In genomic region chr17:72518810-72519597, GRCh38 we compare ENCODE assay signal across 1 cellular context.
TF ChIP-seq lines count a peak whose summit lies in the region.

No MANE protein-coding gene starts in this region.

TF ChIP-seq in HepG2, 621 proteins besides CTCF, POLR2A, EP300 and RAD21 (continued from another document and continues in another):
- TF ChIP-seq, protein P1, sequence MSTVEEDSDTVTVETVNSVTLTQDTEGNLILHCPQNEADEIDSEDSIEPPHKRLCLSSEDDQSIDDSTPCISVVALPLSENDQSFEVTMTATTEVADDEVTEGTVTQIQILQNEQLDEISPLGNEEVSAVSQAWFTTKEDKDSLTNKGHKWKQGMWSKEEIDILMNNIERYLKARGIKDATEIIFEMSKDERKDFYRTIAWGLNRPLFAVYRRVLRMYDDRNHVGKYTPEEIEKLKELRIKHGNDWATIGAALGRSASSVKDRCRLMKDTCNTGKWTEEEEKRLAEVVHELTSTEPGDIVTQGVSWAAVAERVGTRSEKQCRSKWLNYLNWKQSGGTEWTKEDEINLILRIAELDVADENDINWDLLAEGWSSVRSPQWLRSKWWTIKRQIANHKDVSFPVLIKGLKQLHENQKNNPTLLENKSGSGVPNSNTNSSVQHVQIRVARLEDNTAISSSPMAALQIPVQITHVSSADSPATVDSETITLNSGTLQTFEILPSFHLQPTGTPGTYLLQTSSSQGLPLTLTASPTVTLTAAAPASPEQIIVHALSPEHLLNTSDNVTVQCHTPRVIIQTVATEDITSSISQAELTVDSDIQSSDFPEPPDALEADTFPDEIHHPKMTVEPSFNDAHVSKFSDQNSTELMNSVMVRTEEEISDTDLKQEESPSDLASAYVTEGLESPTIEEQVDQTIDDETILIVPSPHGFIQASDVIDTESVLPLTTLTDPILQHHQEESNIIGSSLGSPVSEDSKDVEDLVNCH (CRISPR knock-in tag; IDR thresholded peaks at IDR 0.05), result 0 out of 2 replicates have a peak, but pooled peaks have one; percentile 48
- TF ChIP-seq KAT7 (CRISPR knock-in tag; IDR thresholded peaks at IDR 0.05; ENCODE audit: borderline replicate concordance) (no peak; the same call in 1 of the 2 replicates), SRF (IDR thresholded peaks at IDR 0.05; ENCODE audit: low read depth, low read length) (no peak; the same call in 1 of the 2 replicates), SIN3A (IDR thresholded peaks at IDR 0.05; ENCODE audit: borderline replicate concordance, low read depth, low read length) (0 out of 2 replicates have a peak, but pooled peaks have one; percentile 17), PRDM15 (CRISPR knock-in tag; IDR thresholded peaks at IDR 0.05) (no peak), ZNF180 (CRISPR knock-in tag; IDR thresholded peaks at IDR 0.05; ENCODE audit: borderline replicate concordance, low read depth) (no peak), NCOR1 (IDR thresholded peaks at IDR 0.05; ENCODE audit: borderline replicate concordance, low read length) (peak; percentile 48; the same call in 1 of the 2 replicates), PATZ1 (CRISPR knock-in tag; IDR thresholded peaks at IDR 0.05) (peak; percentile 97), ZNF75D (CRISPR knock-in tag; IDR thresholded peaks at IDR 0.05; ENCODE audit: borderline replicate concordance) (no peak), SOX13 (IDR thresholded peaks at IDR 0.05) (peak; percentile 62; the same call in 1 of the 2 replicates), SOX13 (CRISPR knock-in tag; conservative IDR thresholded peaks at IDR 0.05 in 1 of 2, IDR thresholded peaks at IDR 0.05 in 1 of 2) (peak in 1 of 2 experiments; percentile 86; a peak in 2 of 4 replicates), ZSCAN25 (CRISPR knock-in tag; IDR thresholded peaks at IDR 0.05) (no peak), ZNF678 (CRISPR knock-in tag; IDR thresholded peaks at IDR 0.05) (no peak), PAF1 (CRISPR knock-in tag; IDR thresholded peaks at IDR 0.05) (no peak), PITX1 (CRISPR knock-in tag; IDR thresholded peaks at IDR 0.05) (peak; percentile 93), ZNF512 (CRISPR knock-in tag; IDR thresholded peaks at IDR 0.05) (no peak), SKI (IDR thresholded peaks at IDR 0.05; ENCODE audit: partially characterized antibody) (peak; percentile 66), SYNCRIP (IDR thresholded peaks at IDR 0.05; ENCODE audit: insufficient read depth, low read depth, low read length) (no peak), THAP9 (CRISPR knock-in tag; IDR thresholded peaks at IDR 0.05; ENCODE audit: borderline replicate concordance) (peak; percentile 54; the same call in 1 of the 2 replicates), RXRA (CRISPR knock-in tag; IDR thresholded peaks at IDR 0.05) (peak; percentile 84), ZNF546 (CRISPR knock-in tag; conservative IDR thresholded peaks at IDR 0.05) (0 out of 2 replicates have a peak, but pooled peaks have one; percentile 52), TCF7L2 (IDR thresholded peaks at IDR 0.05; ENCODE audit: low read depth, low read length) (peak; percentile 82), PAX8 (CRISPR knock-in tag; IDR thresholded peaks at IDR 0.05; ENCODE audit: borderline replicate concordance) (no peak), CAMTA2 (CRISPR knock-in tag; IDR thresholded peaks at IDR 0.05; ENCODE audit: borderline replicate concordance) (no peak)
- TF ChIP-seq, protein P2, sequence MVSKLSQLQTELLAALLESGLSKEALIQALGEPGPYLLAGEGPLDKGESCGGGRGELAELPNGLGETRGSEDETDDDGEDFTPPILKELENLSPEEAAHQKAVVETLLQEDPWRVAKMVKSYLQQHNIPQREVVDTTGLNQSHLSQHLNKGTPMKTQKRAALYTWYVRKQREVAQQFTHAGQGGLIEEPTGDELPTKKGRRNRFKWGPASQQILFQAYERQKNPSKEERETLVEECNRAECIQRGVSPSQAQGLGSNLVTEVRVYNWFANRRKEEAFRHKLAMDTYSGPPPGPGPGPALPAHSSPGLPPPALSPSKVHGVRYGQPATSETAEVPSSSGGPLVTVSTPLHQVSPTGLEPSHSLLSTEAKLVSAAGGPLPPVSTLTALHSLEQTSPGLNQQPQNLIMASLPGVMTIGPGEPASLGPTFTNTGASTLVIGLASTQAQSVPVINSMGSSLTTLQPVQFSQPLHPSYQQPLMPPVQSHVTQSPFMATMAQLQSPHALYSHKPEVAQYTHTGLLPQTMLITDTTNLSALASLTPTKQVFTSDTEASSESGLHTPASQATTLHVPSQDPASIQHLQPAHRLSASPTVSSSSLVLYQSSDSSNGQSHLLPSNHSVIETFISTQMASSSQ (IDR thresholded peaks at IDR 0.05; ENCODE audit: low read depth), result peak; percentile 75
- TF ChIP-seq, protein P2 (CRISPR knock-in tag; IDR thresholded peaks at IDR 0.05; ENCODE audit: borderline replicate concordance), result peak; percentile 93
- TF ChIP-seq, protein P3, sequence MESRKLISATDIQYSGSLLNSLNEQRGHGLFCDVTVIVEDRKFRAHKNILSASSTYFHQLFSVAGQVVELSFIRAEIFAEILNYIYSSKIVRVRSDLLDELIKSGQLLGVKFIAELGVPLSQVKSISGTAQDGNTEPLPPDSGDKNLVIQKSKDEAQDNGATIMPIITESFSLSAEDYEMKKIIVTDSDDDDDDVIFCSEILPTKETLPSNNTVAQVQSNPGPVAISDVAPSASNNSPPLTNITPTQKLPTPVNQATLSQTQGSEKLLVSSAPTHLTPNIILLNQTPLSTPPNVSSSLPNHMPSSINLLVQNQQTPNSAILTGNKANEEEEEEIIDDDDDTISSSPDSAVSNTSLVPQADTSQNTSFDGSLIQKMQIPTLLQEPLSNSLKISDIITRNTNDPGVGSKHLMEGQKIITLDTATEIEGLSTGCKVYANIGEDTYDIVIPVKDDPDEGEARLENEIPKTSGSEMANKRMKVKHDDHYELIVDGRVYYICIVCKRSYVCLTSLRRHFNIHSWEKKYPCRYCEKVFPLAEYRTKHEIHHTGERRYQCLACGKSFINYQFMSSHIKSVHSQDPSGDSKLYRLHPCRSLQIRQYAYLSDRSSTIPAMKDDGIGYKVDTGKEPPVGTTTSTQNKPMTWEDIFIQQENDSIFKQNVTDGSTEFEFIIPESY (CRISPR knock-in tag; IDR thresholded peaks at IDR 0.05), result peak; percentile 53
- TF ChIP-seq, protein P4, sequence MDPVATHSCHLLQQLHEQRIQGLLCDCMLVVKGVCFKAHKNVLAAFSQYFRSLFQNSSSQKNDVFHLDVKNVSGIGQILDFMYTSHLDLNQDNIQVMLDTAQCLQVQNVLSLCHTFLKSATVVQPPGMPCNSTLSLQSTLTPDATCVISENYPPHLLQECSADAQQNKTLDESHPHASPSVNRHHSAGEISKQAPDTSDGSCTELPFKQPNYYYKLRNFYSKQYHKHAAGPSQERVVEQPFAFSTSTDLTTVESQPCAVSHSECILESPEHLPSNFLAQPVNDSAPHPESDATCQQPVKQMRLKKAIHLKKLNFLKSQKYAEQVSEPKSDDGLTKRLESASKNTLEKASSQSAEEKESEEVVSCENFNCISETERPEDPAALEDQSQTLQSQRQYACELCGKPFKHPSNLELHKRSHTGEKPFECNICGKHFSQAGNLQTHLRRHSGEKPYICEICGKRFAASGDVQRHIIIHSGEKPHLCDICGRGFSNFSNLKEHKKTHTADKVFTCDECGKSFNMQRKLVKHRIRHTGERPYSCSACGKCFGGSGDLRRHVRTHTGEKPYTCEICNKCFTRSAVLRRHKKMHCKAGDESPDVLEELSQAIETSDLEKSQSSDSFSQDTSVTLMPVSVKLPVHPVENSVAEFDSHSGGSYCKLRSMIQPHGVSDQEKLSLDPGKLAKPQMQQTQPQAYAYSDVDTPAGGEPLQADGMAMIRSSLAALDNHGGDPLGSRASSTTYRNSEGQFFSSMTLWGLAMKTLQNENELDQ (CRISPR knock-in tag; IDR thresholded peaks at IDR 0.05; ENCODE audit: borderline replicate concordance), result no peak
- TF ChIP-seq, protein P5, sequence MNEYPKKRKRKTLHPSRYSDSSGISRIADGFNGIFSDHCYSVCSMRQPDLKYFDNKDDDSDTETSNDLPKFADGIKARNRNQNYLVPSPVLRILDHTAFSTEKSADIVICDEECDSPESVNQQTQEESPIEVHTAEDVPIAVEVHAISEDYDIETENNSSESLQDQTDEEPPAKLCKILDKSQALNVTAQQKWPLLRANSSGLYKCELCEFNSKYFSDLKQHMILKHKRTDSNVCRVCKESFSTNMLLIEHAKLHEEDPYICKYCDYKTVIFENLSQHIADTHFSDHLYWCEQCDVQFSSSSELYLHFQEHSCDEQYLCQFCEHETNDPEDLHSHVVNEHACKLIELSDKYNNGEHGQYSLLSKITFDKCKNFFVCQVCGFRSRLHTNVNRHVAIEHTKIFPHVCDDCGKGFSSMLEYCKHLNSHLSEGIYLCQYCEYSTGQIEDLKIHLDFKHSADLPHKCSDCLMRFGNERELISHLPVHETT (CRISPR knock-in tag; conservative IDR thresholded peaks at IDR 0.05), result no peak
- TF ChIP-seq, protein P6, sequence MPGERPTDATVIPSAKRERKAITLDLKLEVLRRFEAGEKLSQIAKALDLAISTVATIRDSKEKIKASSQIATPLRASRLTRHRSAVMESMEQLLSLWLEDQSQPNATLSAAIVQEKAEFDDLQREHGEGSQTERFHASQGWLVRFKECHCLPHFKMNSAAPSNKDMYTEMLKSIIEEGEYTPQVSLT (CRISPR knock-in tag; IDR thresholded peaks at IDR 0.05; ENCODE audit: borderline replicate concordance, low read depth), result no peak
